In genomic region chr2:23497536-23497935, GRCh38 we compare ENCODE assay signal across 21 cellular contexts.
DNase-seq lines count a peak whose midpoint lies in the region; ATAC-seq and TF ChIP-seq lines count a peak whose summit lies in the region.
"Had no signal": no experiment of that assay in that cellular context is flagged by ENCODE, and none has a peak within 500 bp of the region (broad histone marks: within the 10 kb centered on the region; RNA-seq: fewer than 3 reads in every experiment).

No MANE protein-coding gene starts in this region.

- H3K9ac ChIP-seq in Loucy (ENCODE audit: low read depth, low read length, poor library complexity, severe bottlenecking) = no peak overlapping the region
- H3K9ac ChIP-seq: KMS-11 had no signal

- H3K27me3 ChIP-seq in Loucy (ENCODE audit: insufficient read depth, low read length, poor library complexity, severe bottlenecking) (no peaks in the 10 kb centered on the region), tibial artery (no peaks in the 10 kb centered on the region), esophagus squamous epithelium (no peaks in the 10 kb centered on the region)
- H3K27me3 ChIP-seq: vagina had no signal

- WGBS in esophagus squamous epithelium, 2 donors = 19 to 38% methylated on average over 6 of the region's 6 CpGs

- peak overlapping the region; percentile 14 for H3K27ac Mint-ChIP-seq in activated naive CD4-positive, alpha-beta T cell treated with anti-CD3 and anti-CD28 coated beads, Interleukin-2, amount 50 U/mL, for 24 hours
- peak overlapping the region; percentile 91 for H3K27ac Mint-ChIP-seq in chondrocyte (ENCODE audit: unreplicated experiment)
- H3K27ac Mint-ChIP-seq: CD8-positive, alpha-beta T cell had no signal

- peaks cover 20% of the 10 kb centered on the region for H3K4me1 ChIP-seq in Loucy (ENCODE audit: insufficient read depth, low read length, poor library complexity, severe bottlenecking)
- peaks cover 0 to 56% (median 47%) of the 10 kb centered on the region in 4 donors for H3K4me1 ChIP-seq in tibial artery
- H3K4me1 ChIP-seq in esophagus squamous epithelium = peaks cover 8 to 84% (median 38%) of the 10 kb centered on the region in 3 donors

- TF ChIP-seq CTCF in Loucy (conservative IDR thresholded peaks at IDR 0.05; ENCODE audit: low read length) (no peak), chondrocyte (IDR thresholded peaks at IDR 0.05) (no peak), tibial artery (IDR thresholded peaks at IDR 0.05) (no peak), esophagus squamous epithelium (IDR thresholded peaks at IDR 0.05) (no peak)

- no peaks in the 10 kb centered on the region for H3K9me3 Mint-ChIP-seq in activated naive CD4-positive, alpha-beta T cell treated with anti-CD3 and anti-CD28 coated beads, Interleukin-2, amount 50 U/mL, for 24 hours
- H3K9me3 Mint-ChIP-seq in chondrocyte (ENCODE audit: low read depth) = no peaks in the 10 kb centered on the region
- H3K9me3 Mint-ChIP-seq: CD8-positive, alpha-beta T cell had no signal

- intact Hi-C loops in tibial artery (cut with DNase I; ENCODE audit: low total_unique reads) = loop anchor here (5.0 kb wide), 1 partner anchor 110 kb away; the partner anchor contains the start of gene KLHL29
- intact Hi-C loops in esophagus squamous epithelium (cut with DNase I) = no loop called here

- H2AFZ ChIP-seq in Loucy (ENCODE audit: low read length) = no peak overlapping the region

- H3K4me3 Mint-ChIP-seq in activated naive CD4-positive, alpha-beta T cell treated with anti-CD3 and anti-CD28 coated beads, Interleukin-2, amount 50 U/mL, for 24 hours = peak overlapping the region; percentile 41
- H3K4me3 Mint-ChIP-seq in chondrocyte (ENCODE audit: unreplicated experiment) = no peak overlapping the region
- H3K4me3 Mint-ChIP-seq: CD8-positive, alpha-beta T cell had no signal

- peak overlapping the region; percentile 57 to 71 for H3K27ac ChIP-seq in tibial artery
- peak overlapping the region in 2 of 4 donors; percentile 36 to 37 for H3K27ac ChIP-seq in esophagus squamous epithelium
- H3K27ac ChIP-seq: KMS-11, vagina, VCaP had no signal

- H3F3A ChIP-seq in Loucy (ENCODE audit: low read depth) = no peaks in the 10 kb centered on the region

- peaks cover 26% of the 10 kb centered on the region for H3K4me1 Mint-ChIP-seq in activated naive CD4-positive, alpha-beta T cell treated with anti-CD3 and anti-CD28 coated beads, Interleukin-2, amount 50 U/mL, for 24 hours
- peaks cover 49% of the 10 kb centered on the region for H3K4me1 Mint-ChIP-seq in chondrocyte (ENCODE audit: low read depth)

- H3K79me2 ChIP-seq in Loucy (ENCODE audit: insufficient read depth, low read length) = no peaks in the 10 kb centered on the region

- H3K4me2 ChIP-seq in Loucy (ENCODE audit: low read depth, low read length, poor library complexity, severe bottlenecking) = peak overlapping the region; percentile 48
- H3K4me2 ChIP-seq: KMS-11, smooth muscle cell had no signal

- no peaks in the 10 kb centered on the region for H3K27me3 Mint-ChIP-seq in activated naive CD4-positive, alpha-beta T cell treated with anti-CD3 and anti-CD28 coated beads, Interleukin-2, amount 50 U/mL, for 24 hours
- peaks cover 14% of the 10 kb centered on the region for H3K27me3 Mint-ChIP-seq in chondrocyte (ENCODE audit: low read depth)

- no peaks in the 10 kb centered on the region for H3K9me3 ChIP-seq in Loucy (ENCODE audit: insufficient read depth, low read depth, low read length)
- H3K9me3 ChIP-seq in tibial artery = no peaks in the 10 kb centered on the region
- no peaks in the 10 kb centered on the region for H3K9me3 ChIP-seq in esophagus squamous epithelium
- H3K9me3 ChIP-seq: psoas muscle, vagina had no signal

- DNase-seq in activated naive CD4-positive, alpha-beta T cell treated with anti-CD3 and anti-CD28 coated beads, Interleukin-2, amount 50 U/mL, for 16 hours = no peak
- no peak for DNase-seq in chondrocyte (ENCODE audit: low spot score)
- DNase-seq in tibial artery = no peak
- no peak for DNase-seq in esophagus squamous epithelium (lab: John Stamatoyannopoulos, UW)
- DNase-seq: activated CD8-positive, alpha-beta memory T cell treated with anti-CD3 and anti-CD28 coated beads for 24 hours; CD8-positive, alpha-beta T cell; central memory CD4-positive, alpha-beta T cell; DMS79; NCI-H1048; NCI-H2029 treated with DMSO at 0.1 percent for 48 hours had no signal

- no peak for TF ChIP-seq POLR2A in esophagus squamous epithelium (IDR thresholded peaks at IDR 0.05)

- no peaks in the 10 kb centered on the region for H3K36me3 Mint-ChIP-seq in activated naive CD4-positive, alpha-beta T cell treated with anti-CD3 and anti-CD28 coated beads, Interleukin-2, amount 50 U/mL, for 24 hours
- H3K36me3 Mint-ChIP-seq in chondrocyte (ENCODE audit: low read depth) = peaks cover 4% of the 10 kb centered on the region
- H3K36me3 Mint-ChIP-seq: CD8-positive, alpha-beta T cell had no signal

- H3K4me3 ChIP-seq in Loucy (ENCODE audit: low read length, poor library complexity, severe bottlenecking) = no peak overlapping the region
- H3K4me3 ChIP-seq in tibial artery = no peak overlapping the region
- H3K4me3 ChIP-seq in esophagus squamous epithelium = no peak overlapping the region
- H3K4me3 ChIP-seq: psoas muscle, smooth muscle cell, vagina had no signal

- H3K9me2 ChIP-seq in Loucy (replicated peaks; ENCODE audit: low read depth, low read length) = no peaks in the 10 kb centered on the region

- H3K36me3 ChIP-seq in Loucy (ENCODE audit: insufficient read depth, low read length) (no peaks in the 10 kb centered on the region), tibial artery (no peaks in the 10 kb centered on the region), esophagus squamous epithelium (no peaks in the 10 kb centered on the region)
- H3K36me3 ChIP-seq: vagina had no signal

- no peaks in the 10 kb centered on the region for H4K20me1 ChIP-seq in Loucy (ENCODE audit: insufficient read depth, low read length, poor library complexity, severe bottlenecking)

- ATAC-seq in GM18517 (IDR thresholded peaks at IDR 0.05; ENCODE audit: unreplicated experiment) (no peak), HG02840 (IDR thresholded peaks at IDR 0.05; ENCODE audit: low FRiP score, unreplicated experiment) (no peak)
- ATAC-seq: CD8-positive, alpha-beta T cell; esophagus mucosa; psoas muscle; Right ventricle myocardium inferior had no signal
